Comparison of ENCODE assay signal across 16 cellular contexts in the genomic region with DNA sequence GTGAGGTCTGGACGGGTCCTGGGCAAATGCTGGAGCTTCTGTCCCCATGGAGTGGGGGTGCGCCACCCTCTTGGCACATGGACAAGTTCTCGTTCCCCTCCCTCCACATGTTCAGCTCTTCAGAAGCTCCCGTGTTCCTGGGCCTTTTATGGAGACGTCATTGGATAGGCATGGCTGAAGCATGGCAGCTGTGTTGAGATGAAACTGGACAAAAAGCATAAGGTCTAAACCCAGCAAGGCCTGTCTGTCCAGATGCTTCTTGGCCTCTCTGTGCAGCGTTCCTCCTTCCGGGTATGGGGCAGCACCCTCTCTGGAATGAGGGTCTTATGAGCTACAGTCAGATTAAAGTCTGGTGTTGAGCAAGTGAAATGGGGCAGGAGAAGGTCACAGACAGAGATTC.
"Had no signal": no experiment of that assay in that cellular context is flagged by ENCODE, and none has a peak within 500 bp of the region (broad histone marks: within the 10 kb centered on the region; RNA-seq: fewer than 3 reads in every experiment).

No MANE protein-coding gene starts in this region.

- H3K9ac ChIP-seq: SK-N-SH had no signal

- H3K4me3 Mint-ChIP-seq: activated CD8-positive, alpha-beta T cell treated with anti-CD3 and anti-CD28 coated beads for 36 hours; activated naive CD8-positive, alpha-beta T cell treated with anti-CD3 and anti-CD28 coated beads, Interleukin-2, amount 10 ng/mL, durations not matched to agents 7 days and 5 days; activated T-cell treated with anti-CD3 and anti-CD28 coated beads, Interleukin-2, amount 50 U/mL, for 72 hours had no signal

- H3K27me3 ChIP-seq: gastroesophageal sphincter, heart right ventricle had no signal

- H3K27ac Mint-ChIP-seq: activated CD8-positive, alpha-beta T cell treated with anti-CD3 and anti-CD28 coated beads for 36 hours; activated naive CD8-positive, alpha-beta T cell treated with anti-CD3 and anti-CD28 coated beads, Interleukin-2, amount 10 ng/mL, durations not matched to agents 7 days and 5 days had no signal

- ATAC-seq: activated CD8-positive, alpha-beta T cell treated with anti-CD3 and anti-CD28 coated beads for 36 hours; activated T-cell treated with anti-CD3 and anti-CD28 coated beads, Interleukin-2, amount 50 U/mL, for 72 hours; gastroesophageal sphincter; heart right ventricle; right cardiac atrium had no signal

- H3K9me2 ChIP-seq: SK-N-SH had no signal

- H3K4me3 ChIP-seq: gastroesophageal sphincter, heart right ventricle, lung, thoracic aorta had no signal

- H3K27ac ChIP-seq: gastroesophageal sphincter, heart right ventricle, thoracic aorta had no signal

- H3K27me3 Mint-ChIP-seq: activated CD8-positive, alpha-beta T cell treated with anti-CD3 and anti-CD28 coated beads for 36 hours; activated naive CD8-positive, alpha-beta T cell treated with anti-CD3 and anti-CD28 coated beads, Interleukin-2, amount 10 ng/mL, durations not matched to agents 7 days and 5 days; naive B cell had no signal

- H3K9me3 ChIP-seq: gastroesophageal sphincter, heart right ventricle, SK-N-SH, thoracic aorta had no signal

- DNase-seq: activated CD4-positive, alpha-beta T cell treated with anti-CD3 and anti-CD28 coated beads for 1 hour; activated CD8-positive, alpha-beta memory T cell treated with anti-CD3 and anti-CD28 coated beads, Interleukin-2, amount 50 U/mL, for 4 hours; activated CD8-positive, alpha-beta T cell treated with anti-CD3 and anti-CD28 coated beads for 36 hours; activated naive CD8-positive, alpha-beta T cell treated with anti-CD3 and anti-CD28 coated beads, Interleukin-2, amount 10 ng/mL, durations not matched to agents 7 days and 5 days; activated T-cell treated with anti-CD3 and anti-CD28 coated beads, Interleukin-2, amount 50 U/mL, for 72 hours; anterior cingulate cortex; erythroblast; heart right ventricle; midbrain; naive B cell; right cardiac atrium; SK-N-SH; T-helper 1 cell had no signal

- H3K9me3 Mint-ChIP-seq: activated CD8-positive, alpha-beta T cell treated with anti-CD3 and anti-CD28 coated beads for 36 hours; activated naive CD8-positive, alpha-beta T cell treated with anti-CD3 and anti-CD28 coated beads, Interleukin-2, amount 10 ng/mL, durations not matched to agents 7 days and 5 days; activated T-cell treated with anti-CD3 and anti-CD28 coated beads, Interleukin-2, amount 50 U/mL, for 72 hours; naive B cell had no signal

- H3K4me2 ChIP-seq: SK-N-SH had no signal
